1 cellular context compared by ENCODE assay signal in the genomic region with DNA sequence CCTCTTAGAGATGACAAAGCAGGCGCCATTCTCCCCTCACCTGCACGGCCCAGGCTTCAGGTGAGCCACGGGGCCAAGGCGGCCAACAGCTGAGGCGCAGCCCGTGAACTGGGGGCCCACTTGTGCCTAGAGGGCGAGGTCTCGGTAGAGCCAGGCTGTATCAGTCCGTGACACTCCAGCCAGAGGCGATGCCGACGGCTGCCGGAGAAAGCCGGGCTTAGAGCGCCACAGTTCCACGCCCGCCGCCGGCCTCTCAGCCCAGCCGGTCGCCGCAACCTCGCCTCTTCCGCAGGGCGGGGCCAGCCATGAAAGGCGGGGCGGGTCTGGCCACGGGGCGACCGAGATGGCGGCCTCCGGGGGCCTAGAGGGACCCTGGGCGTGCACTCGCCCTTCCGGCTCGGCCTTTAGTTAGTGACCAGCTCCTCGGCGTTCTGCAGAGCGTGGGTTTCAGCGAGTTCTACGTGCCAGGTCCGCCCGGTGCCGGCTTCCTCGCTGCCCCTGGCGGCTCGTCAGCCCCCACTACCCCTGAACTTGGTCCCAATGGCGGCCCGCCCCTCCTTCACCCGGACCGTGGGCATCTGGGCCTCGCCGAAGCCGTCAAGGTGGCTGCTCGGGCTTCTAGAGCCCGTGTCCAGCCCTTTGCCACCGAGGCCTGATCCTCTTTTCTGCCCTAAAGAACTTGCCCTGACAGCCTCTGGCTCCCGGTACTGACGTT.
TF ChIP-seq lines count a peak whose summit lies in the region.

A gene (plus strand): TSS at position 390 of the 715 bp plus-strand sequence. CDS start 881 bp downstream, outside the sequence.

TF ChIP-seq in HepG2, 621 proteins besides CTCF, POLR2A, EP300 and RAD21 (continued from another document and continues in another):
- peak; percentile 31; the same call in 1 of the 2 replicates for TF ChIP-seq EEA1 (CRISPR knock-in tag; IDR thresholded peaks at IDR 0.05; ENCODE audit: borderline replicate concordance)
- peak; percentile 65; the same call in 1 of the 2 replicates for TF ChIP-seq ATF7-NPFF (CRISPR knock-in tag; IDR thresholded peaks at IDR 0.05; ENCODE audit: low read depth)
- TF ChIP-seq, protein P1, sequence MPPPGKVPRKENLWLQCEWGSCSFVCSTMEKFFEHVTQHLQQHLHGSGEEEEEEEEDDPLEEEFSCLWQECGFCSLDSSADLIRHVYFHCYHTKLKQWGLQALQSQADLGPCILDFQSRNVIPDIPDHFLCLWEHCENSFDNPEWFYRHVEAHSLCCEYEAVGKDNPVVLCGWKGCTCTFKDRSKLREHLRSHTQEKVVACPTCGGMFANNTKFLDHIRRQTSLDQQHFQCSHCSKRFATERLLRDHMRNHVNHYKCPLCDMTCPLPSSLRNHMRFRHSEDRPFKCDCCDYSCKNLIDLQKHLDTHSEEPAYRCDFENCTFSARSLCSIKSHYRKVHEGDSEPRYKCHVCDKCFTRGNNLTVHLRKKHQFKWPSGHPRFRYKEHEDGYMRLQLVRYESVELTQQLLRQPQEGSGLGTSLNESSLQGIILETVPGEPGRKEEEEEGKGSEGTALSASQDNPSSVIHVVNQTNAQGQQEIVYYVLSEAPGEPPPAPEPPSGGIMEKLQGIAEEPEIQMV (CRISPR knock-in tag; IDR thresholded peaks at IDR 0.05; ENCODE audit: low read depth): peak; percentile 55; the same call in 1 of the 2 replicates
- TF ChIP-seq ZNF224 (CRISPR knock-in tag; IDR thresholded peaks at IDR 0.05): 0 out of 2 replicates have a peak, but pooled peaks have one; percentile 23
- no peak for TF ChIP-seq CENPX (CRISPR knock-in tag; IDR thresholded peaks at IDR 0.05)
- peak; percentile 75; the same call in 1 of the 2 replicates for TF ChIP-seq ZNF546 (CRISPR knock-in tag; conservative IDR thresholded peaks at IDR 0.05)
- TF ChIP-seq SMARCE1 (IDR thresholded peaks at IDR 0.05; ENCODE audit: borderline replicate concordance): no peak
- TF ChIP-seq, protein P2, sequence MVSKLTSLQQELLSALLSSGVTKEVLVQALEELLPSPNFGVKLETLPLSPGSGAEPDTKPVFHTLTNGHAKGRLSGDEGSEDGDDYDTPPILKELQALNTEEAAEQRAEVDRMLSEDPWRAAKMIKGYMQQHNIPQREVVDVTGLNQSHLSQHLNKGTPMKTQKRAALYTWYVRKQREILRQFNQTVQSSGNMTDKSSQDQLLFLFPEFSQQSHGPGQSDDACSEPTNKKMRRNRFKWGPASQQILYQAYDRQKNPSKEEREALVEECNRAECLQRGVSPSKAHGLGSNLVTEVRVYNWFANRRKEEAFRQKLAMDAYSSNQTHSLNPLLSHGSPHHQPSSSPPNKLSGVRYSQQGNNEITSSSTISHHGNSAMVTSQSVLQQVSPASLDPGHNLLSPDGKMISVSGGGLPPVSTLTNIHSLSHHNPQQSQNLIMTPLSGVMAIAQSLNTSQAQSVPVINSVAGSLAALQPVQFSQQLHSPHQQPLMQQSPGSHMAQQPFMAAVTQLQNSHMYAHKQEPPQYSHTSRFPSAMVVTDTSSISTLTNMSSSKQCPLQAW (CRISPR knock-in tag; IDR thresholded peaks at IDR 0.05): peak; percentile 82
- TF ChIP-seq TBX2 (CRISPR knock-in tag; IDR thresholded peaks at IDR 0.05; ENCODE audit: borderline replicate concordance): peak; percentile 87; the same call in 1 of the 2 replicates
- peak; percentile 96 for TF ChIP-seq ZNF124 (CRISPR knock-in tag; IDR thresholded peaks at IDR 0.05)
- no peak for TF ChIP-seq ZNF431 (CRISPR knock-in tag; IDR thresholded peaks at IDR 0.05; ENCODE audit: borderline replicate concordance, low read depth)
- TF ChIP-seq, protein P3, sequence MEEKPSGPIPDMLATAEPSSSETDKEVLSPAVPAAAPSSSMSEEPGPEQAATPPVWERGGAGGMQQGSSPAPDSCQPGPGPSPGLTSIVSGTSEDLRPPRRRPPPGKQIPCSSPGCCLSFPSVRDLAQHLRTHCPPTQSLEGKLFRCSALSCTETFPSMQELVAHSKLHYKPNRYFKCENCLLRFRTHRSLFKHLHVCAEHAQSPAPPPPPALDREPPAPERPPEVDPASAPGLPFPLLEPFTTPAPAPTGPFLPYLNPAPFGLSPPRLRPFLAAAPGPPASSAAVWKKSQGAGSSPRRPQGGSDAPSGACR (CRISPR knock-in tag; IDR thresholded peaks at IDR 0.05): peak; percentile 83; the same call in 1 of the 2 replicates
- peak; percentile 78; the same call in 1 of the 2 replicates for TF ChIP-seq ZNF746 (CRISPR knock-in tag; IDR thresholded peaks at IDR 0.05)
- no peak for TF ChIP-seq ZNF780A (CRISPR knock-in tag; IDR thresholded peaks at IDR 0.05)
- TF ChIP-seq, protein P4, sequence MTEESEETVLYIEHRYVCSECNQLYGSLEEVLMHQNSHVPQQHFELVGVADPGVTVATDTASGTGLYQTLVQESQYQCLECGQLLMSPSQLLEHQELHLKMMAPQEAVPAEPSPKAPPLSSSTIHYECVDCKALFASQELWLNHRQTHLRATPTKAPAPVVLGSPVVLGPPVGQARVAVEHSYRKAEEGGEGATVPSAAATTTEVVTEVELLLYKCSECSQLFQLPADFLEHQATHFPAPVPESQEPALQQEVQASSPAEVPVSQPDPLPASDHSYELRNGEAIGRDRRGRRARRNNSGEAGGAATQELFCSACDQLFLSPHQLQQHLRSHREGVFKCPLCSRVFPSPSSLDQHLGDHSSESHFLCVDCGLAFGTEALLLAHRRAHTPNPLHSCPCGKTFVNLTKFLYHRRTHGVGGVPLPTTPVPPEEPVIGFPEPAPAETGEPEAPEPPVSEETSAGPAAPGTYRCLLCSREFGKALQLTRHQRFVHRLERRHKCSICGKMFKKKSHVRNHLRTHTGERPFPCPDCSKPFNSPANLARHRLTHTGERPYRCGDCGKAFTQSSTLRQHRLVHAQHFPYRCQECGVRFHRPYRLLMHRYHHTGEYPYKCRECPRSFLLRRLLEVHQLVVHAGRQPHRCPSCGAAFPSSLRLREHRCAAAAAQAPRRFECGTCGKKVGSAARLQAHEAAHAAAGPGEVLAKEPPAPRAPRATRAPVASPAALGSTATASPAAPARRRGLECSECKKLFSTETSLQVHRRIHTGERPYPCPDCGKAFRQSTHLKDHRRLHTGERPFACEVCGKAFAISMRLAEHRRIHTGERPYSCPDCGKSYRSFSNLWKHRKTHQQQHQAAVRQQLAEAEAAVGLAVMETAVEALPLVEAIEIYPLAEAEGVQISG (CRISPR knock-in tag; IDR thresholded peaks at IDR 0.05): peak; percentile 100
- TF ChIP-seq ZBTB8A (CRISPR knock-in tag; IDR thresholded peaks at IDR 0.05; ENCODE audit: borderline replicate concordance, low read depth): 0 out of 2 replicates have a peak, but pooled peaks have one; percentile 21
- no peak for TF ChIP-seq SP1 (IDR thresholded peaks at IDR 0.05)
- peak; percentile 79; the same call in 1 of the 2 replicates for TF ChIP-seq SP1 (CRISPR knock-in tag; IDR thresholded peaks at IDR 0.05)
- TF ChIP-seq PHF5A (CRISPR knock-in tag; IDR thresholded peaks at IDR 0.05; ENCODE audit: low read depth, unreplicated experiment): peak; percentile 67
- 0 out of 2 replicates have a peak, but pooled peaks have one; percentile 12 for TF ChIP-seq TBP (CRISPR knock-in tag; IDR thresholded peaks at IDR 0.05)
- peak; percentile 44; the same call in 1 of the 2 replicates for TF ChIP-seq ZNF558 (CRISPR knock-in tag; IDR thresholded peaks at IDR 0.05; ENCODE audit: borderline replicate concordance)
- TF ChIP-seq FOXO1 (CRISPR knock-in tag; IDR thresholded peaks at IDR 0.05): peak; percentile 58; the same call in 1 of the 2 replicates
- TF ChIP-seq ZBTB21 (CRISPR knock-in tag; IDR thresholded peaks at IDR 0.05): no peak
- TF ChIP-seq KLF9 (CRISPR knock-in tag; IDR thresholded peaks at IDR 0.05; ENCODE audit: low read depth): peak; percentile 76; the same call in 1 of the 2 replicates
- TF ChIP-seq ZNF775 (CRISPR knock-in tag; IDR thresholded peaks at IDR 0.05; ENCODE audit: borderline replicate concordance): no peak
- peak; percentile 23; the same call in 1 of the 2 replicates for TF ChIP-seq HMG20A (CRISPR knock-in tag; IDR thresholded peaks at IDR 0.05; ENCODE audit: borderline replicate concordance)
- no peak for TF ChIP-seq FLYWCH1 (CRISPR knock-in tag; IDR thresholded peaks at IDR 0.05)
- TF ChIP-seq ZNF143 (CRISPR knock-in tag; IDR thresholded peaks at IDR 0.05): peak; percentile 34; the same call in 1 of the 2 replicates
- TF ChIP-seq SAFB2 (CRISPR knock-in tag; IDR thresholded peaks at IDR 0.05; ENCODE audit: borderline replicate concordance, low read depth): peak; percentile 85; the same call in 1 of the 2 replicates
- TF ChIP-seq, protein P5, sequence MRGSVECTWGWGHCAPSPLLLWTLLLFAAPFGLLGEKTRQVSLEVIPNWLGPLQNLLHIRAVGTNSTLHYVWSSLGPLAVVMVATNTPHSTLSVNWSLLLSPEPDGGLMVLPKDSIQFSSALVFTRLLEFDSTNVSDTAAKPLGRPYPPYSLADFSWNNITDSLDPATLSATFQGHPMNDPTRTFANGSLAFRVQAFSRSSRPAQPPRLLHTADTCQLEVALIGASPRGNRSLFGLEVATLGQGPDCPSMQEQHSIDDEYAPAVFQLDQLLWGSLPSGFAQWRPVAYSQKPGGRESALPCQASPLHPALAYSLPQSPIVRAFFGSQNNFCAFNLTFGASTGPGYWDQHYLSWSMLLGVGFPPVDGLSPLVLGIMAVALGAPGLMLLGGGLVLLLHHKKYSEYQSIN (CRISPR knock-in tag; IDR thresholded peaks at IDR 0.05; ENCODE audit: borderline replicate concordance): no peak
- no peak for TF ChIP-seq ZNF10 (CRISPR knock-in tag; IDR thresholded peaks at IDR 0.05; ENCODE audit: borderline replicate concordance, low read depth)
- TF ChIP-seq ZNF605 (CRISPR knock-in tag; IDR thresholded peaks at IDR 0.05): peak; percentile 82; the same call in 1 of the 2 replicates
- peak; percentile 71; the same call in 1 of the 2 replicates for TF ChIP-seq ZNF766 (CRISPR knock-in tag; IDR thresholded peaks at IDR 0.05; ENCODE audit: borderline replicate concordance)
- TF ChIP-seq SYNCRIP (IDR thresholded peaks at IDR 0.05; ENCODE audit: insufficient read depth, low read depth, low read length): no peak
- no peak for TF ChIP-seq EZH2 (conservative IDR thresholded peaks at IDR 0.05; ENCODE audit: low read depth, low read length)
- no peak for TF ChIP-seq GTF2F1 (IDR thresholded peaks at IDR 0.05; ENCODE audit: low read length)
- TF ChIP-seq SNAPC2 (CRISPR knock-in tag; IDR thresholded peaks at IDR 0.05): peak; percentile 77; the same call in 1 of the 2 replicates
- TF ChIP-seq, protein P6, sequence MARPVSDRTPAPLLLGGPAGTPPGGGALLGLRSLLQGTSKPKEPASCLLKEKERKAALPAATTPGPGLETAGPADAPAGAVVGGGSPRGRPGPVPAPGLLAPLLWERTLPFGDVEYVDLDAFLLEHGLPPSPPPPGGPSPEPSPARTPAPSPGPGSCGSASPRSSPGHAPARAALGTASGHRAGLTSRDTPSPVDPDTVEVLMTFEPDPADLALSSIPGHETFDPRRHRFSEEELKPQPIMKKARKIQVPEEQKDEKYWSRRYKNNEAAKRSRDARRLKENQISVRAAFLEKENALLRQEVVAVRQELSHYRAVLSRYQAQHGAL (CRISPR knock-in tag; IDR thresholded peaks at IDR 0.05; ENCODE audit: not compliant biosample characterization): peak; percentile 61
- TF ChIP-seq U2AF1 (optimal IDR thresholded peaks at IDR 0.05; ENCODE audit: low read depth, low read length): peak; percentile 89
- TF ChIP-seq NCOA2 (CRISPR knock-in tag; IDR thresholded peaks at IDR 0.05): peak; percentile 55; the same call in 1 of the 2 replicates
- TF ChIP-seq MXI1 (IDR thresholded peaks at IDR 0.05; ENCODE audit: borderline replicate concordance, low read depth, low read length): peak; percentile 75; the same call in 1 of the 3 replicates
- 0 out of 2 replicates have a peak, but pooled peaks have one; percentile 58 for TF ChIP-seq ZNF234 (CRISPR knock-in tag; conservative IDR thresholded peaks at IDR 0.05)
- peak; percentile 69 for TF ChIP-seq ZFP1 (CRISPR knock-in tag; IDR thresholded peaks at IDR 0.05)
- TF ChIP-seq ZC3H4 (CRISPR knock-in tag; IDR thresholded peaks at IDR 0.05; ENCODE audit: borderline replicate concordance): no peak
- TF ChIP-seq, protein P7, sequence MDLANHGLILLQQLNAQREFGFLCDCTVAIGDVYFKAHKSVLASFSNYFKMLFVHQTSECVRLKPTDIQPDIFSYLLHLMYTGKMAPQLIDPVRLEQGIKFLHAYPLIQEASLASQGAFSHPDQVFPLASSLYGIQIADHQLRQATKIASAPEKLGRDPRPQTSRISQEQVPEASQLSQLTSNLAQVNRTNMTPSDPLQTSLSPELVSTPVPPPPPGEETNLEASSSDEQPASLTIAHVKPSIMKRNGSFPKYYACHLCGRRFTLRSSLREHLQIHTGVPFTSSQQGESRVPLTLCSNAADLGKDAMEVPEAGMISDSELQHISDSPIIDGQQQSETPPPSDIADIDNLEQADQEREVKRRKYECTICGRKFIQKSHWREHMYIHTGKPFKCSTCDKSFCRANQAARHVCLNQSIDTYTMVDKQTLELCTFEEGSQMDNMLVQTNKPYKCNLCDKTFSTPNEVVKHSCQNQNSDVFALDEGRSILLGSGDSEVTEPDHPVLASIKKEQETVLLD (CRISPR knock-in tag; IDR thresholded peaks at IDR 0.05; ENCODE audit: low read depth): 0 out of 2 replicates have a peak, but pooled peaks have one; percentile 15
- TF ChIP-seq, protein P8, sequence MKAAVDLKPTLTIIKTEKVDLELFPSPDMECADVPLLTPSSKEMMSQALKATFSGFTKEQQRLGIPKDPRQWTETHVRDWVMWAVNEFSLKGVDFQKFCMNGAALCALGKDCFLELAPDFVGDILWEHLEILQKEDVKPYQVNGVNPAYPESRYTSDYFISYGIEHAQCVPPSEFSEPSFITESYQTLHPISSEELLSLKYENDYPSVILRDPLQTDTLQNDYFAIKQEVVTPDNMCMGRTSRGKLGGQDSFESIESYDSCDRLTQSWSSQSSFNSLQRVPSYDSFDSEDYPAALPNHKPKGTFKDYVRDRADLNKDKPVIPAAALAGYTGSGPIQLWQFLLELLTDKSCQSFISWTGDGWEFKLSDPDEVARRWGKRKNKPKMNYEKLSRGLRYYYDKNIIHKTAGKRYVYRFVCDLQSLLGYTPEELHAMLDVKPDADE (CRISPR knock-in tag; IDR thresholded peaks at IDR 0.05): peak; percentile 60; the same call in 1 of the 2 replicates
- 0 out of 2 replicates have a peak, but pooled peaks have one; percentile 31 for TF ChIP-seq ZNF773 (CRISPR knock-in tag; IDR thresholded peaks at IDR 0.05; ENCODE audit: borderline replicate concordance)
- peak; percentile 57; the same call in 1 of the 2 replicates for TF ChIP-seq GLI4 (CRISPR knock-in tag; IDR thresholded peaks at IDR 0.05; ENCODE audit: borderline replicate concordance)
- no peak; the same call in 1 of the 2 replicates for TF ChIP-seq KLF6 (CRISPR knock-in tag; IDR thresholded peaks at IDR 0.05)
- TF ChIP-seq FOXJ3 (CRISPR knock-in tag; IDR thresholded peaks at IDR 0.05; ENCODE audit: borderline replicate concordance): no peak
- TF ChIP-seq RXRA (CRISPR knock-in tag; IDR thresholded peaks at IDR 0.05): peak; percentile 75; the same call in 1 of the 2 replicates
- TF ChIP-seq ZNF44 (CRISPR knock-in tag; IDR thresholded peaks at IDR 0.05): peak; percentile 70; the same call in 1 of the 2 replicates
- no peak for TF ChIP-seq ZNF674 (CRISPR knock-in tag; IDR thresholded peaks at IDR 0.05; ENCODE audit: low read depth)
- peak; percentile 72; the same call in 1 of the 2 replicates for TF ChIP-seq ISL2 (CRISPR knock-in tag; IDR thresholded peaks at IDR 0.05)
- TF ChIP-seq HOXA9 (CRISPR knock-in tag; IDR thresholded peaks at IDR 0.05; ENCODE audit: borderline replicate concordance): no peak
- TF ChIP-seq ZNF772 (CRISPR knock-in tag; IDR thresholded peaks at IDR 0.05): peak; percentile 76; the same call in 1 of the 2 replicates
- peak; percentile 80 for TF ChIP-seq RBM39 (IDR thresholded peaks at IDR 0.05; ENCODE audit: low read depth, low read length, poor library complexity, severe bottlenecking)
